ENCODE assay signal across 10 cellular contexts in genomic region chr1:203272633-203273205, GRCh38. TPM values are rescaled to one million over a fixed set of nuclear protein-coding genes. Genes with fewer than 3 reads are reported as not detected.
A peak's percentile ranks its signal among the peaks of the same experiment; 100 is the strongest.
DNase-seq lines count a peak whose midpoint lies in the region; ATAC-seq and TF ChIP-seq lines count a peak whose summit lies in the region.
"Had no signal": no experiment of that assay in that cellular context is flagged by ENCODE, and none has a peak within 500 bp of the region (broad histone marks: within the 10 kb centered on the region; RNA-seq: fewer than 3 reads in every experiment).

No MANE protein-coding gene starts in this region.

- WGBS in smooth muscle cell (ENCODE audit: low lambda C conversion rate): 36% methylated on average over 17 of the region's 17 CpGs

- H4K20me1 ChIP-seq in DND-41 (ENCODE audit: insufficient read depth, low read length) (no peaks in the 10 kb centered on the region), PC-9 (ENCODE audit: insufficient read depth) (no peaks in the 10 kb centered on the region), smooth muscle cell (ENCODE audit: low read depth) (no peaks in the 10 kb centered on the region)

- CTCF ChIA-PET in PC-9 (lab: Charles Lee): interaction anchor here (0.6 to 1.5 kb wide), 7 partner anchors 33 to 276 kb away, joined by 4 to 14 read pairs (median 7); no protein-coding TSS in a partner anchor

- H3K4me3 Mint-ChIP-seq in glutamatergic neuron (ENCODE audit: unreplicated experiment): peak overlapping the region; percentile 49

- POLR2A ChIA-PET in PC-9 (lab: Charles Lee; ENCODE audit: unreplicated experiment): interaction anchor here (0.5 kb wide), 1 partner anchor 54 kb away, joined by 4 read pairs; no protein-coding TSS in a partner anchor

- peak overlapping the region; percentile 88 for H3K27ac Mint-ChIP-seq in glutamatergic neuron (ENCODE audit: unreplicated experiment)

- no peak for TF ChIP-seq CTCF in DND-41 (IDR thresholded peaks at IDR 0.05; ENCODE audit: borderline replicate concordance, extremely low read depth, low read length, poor library complexity, severe bottlenecking)
- no peak for TF ChIP-seq CTCF in PC-9 (conservative IDR thresholded peaks at IDR 0.05)
- TF ChIP-seq CTCF in glutamatergic neuron (IDR thresholded peaks at IDR 0.05; ENCODE audit: partially characterized antibody, unreplicated experiment): no peak
- TF ChIP-seq CTCF in smooth muscle cell (IDR thresholded peaks at IDR 0.05; ENCODE audit: borderline replicate concordance, insufficient read depth, poor library complexity, severe bottlenecking): no peak
- TF ChIP-seq CTCF in GM13976 (IDR thresholded peaks at IDR 0.05; ENCODE audit: borderline replicate concordance, control extremely low read depth, extremely low read depth, insufficient read depth, missing control alignments): no peak

- H3K79me2 ChIP-seq in DND-41 (ENCODE audit: insufficient read depth, low read length) (no peaks in the 10 kb centered on the region), PC-9 (ENCODE audit: low read depth) (no peaks in the 10 kb centered on the region), smooth muscle cell (ENCODE audit: low read depth) (no peaks in the 10 kb centered on the region)

- no TSS peak for BruUV-seq in PC-9 (replicated peaks; lab: Mats Ljungman, UMichigan)

- no peaks in the 10 kb centered on the region for H3K9me2 ChIP-seq in PC-9 (ENCODE audit: insufficient read depth)

- H3K9ac ChIP-seq in DND-41 (ENCODE audit: low read depth, low read length) (no peak overlapping the region), smooth muscle cell (ENCODE audit: low read depth) (no peak overlapping the region)

- peaks cover 2% of the 10 kb centered on the region for H3K27me3 Mint-ChIP-seq in glutamatergic neuron (ENCODE audit: unreplicated experiment)

- no peaks in the 10 kb centered on the region for H3K27me3 ChIP-seq in DND-41 (ENCODE audit: insufficient read depth, low read length, poor library complexity)
- no peaks in the 10 kb centered on the region for H3K27me3 ChIP-seq in PC-9 (ENCODE audit: insufficient read depth, low read depth)
- H3K27me3 ChIP-seq in smooth muscle cell (ENCODE audit: low read depth): no peaks in the 10 kb centered on the region

- H3K36me3 ChIP-seq in DND-41 (ENCODE audit: insufficient read depth, low read length) (no peaks in the 10 kb centered on the region), PC-9 (ENCODE audit: low read depth) (no peaks in the 10 kb centered on the region), smooth muscle cell (ENCODE audit: low read depth) (no peaks in the 10 kb centered on the region)
- H3K36me3 ChIP-seq: prostate gland had no signal

- no peak overlapping the region for H2AFZ ChIP-seq in DND-41 (ENCODE audit: low read depth, low read length)
- H2AFZ ChIP-seq in PC-9: no peak overlapping the region
- H2AFZ ChIP-seq in smooth muscle cell (ENCODE audit: low read depth): no peak overlapping the region

- no peak overlapping the region for H3K4me3 ChIP-seq in DND-41 (ENCODE audit: low read depth in 1 of 2, low read length in 2 of 2)
- H3K4me3 ChIP-seq in PC-9: no peak overlapping the region
- H3K4me3 ChIP-seq in smooth muscle cell: no peak overlapping the region

- peaks cover 26% of the 10 kb centered on the region for H3K4me1 Mint-ChIP-seq in glutamatergic neuron (ENCODE audit: low read depth, unreplicated experiment)

- H3K4me1 ChIP-seq in DND-41 (ENCODE audit: insufficient read depth, low read length) (peaks cover 48% of the 10 kb centered on the region), PC-9 (replicated peaks; ENCODE audit: insufficient read depth) (no peaks in the 10 kb centered on the region), smooth muscle cell (ENCODE audit: low read depth) (peaks cover 12% of the 10 kb centered on the region)

- H3K36me3 Mint-ChIP-seq in glutamatergic neuron (ENCODE audit: unreplicated experiment): no peaks in the 10 kb centered on the region

- DNase-seq in DND-41 (no peak), PC-9 (no peak), glutamatergic neuron (no peak), smooth muscle cell (lab: John Stamatoyannopoulos, UW; ENCODE audit: unreplicated experiment) (no peak), T-helper 1 cell (no peak), GM13976 (ENCODE audit: low spot score) (no peak), DMS53 (lab: John Stamatoyannopoulos, UW) (no peak), ACHN (no peak)

- H3K9me3 ChIP-seq in DND-41 (ENCODE audit: insufficient read depth, low read length, severe bottlenecking) (no peaks in the 10 kb centered on the region), PC-9 (ENCODE audit: insufficient read depth, low read depth) (no peaks in the 10 kb centered on the region), smooth muscle cell (replicated peaks; ENCODE audit: low read depth) (no peaks in the 10 kb centered on the region)
- H3K9me3 ChIP-seq: prostate gland had no signal

- H3K27ac ChIP-seq in DND-41 (ENCODE audit: low read length) (no peak overlapping the region), PC-9 (no peak overlapping the region), smooth muscle cell (ENCODE audit: low read depth) (no peak overlapping the region)

- in situ Hi-C loops in GM13976 (cut with MboI; ENCODE audit: low sequenced_read_pairs, unreplicated experiment) (loop anchor here (5.0 to 10.0 kb wide), 2 partner anchors 65 to 212 kb away; no protein-coding TSS in a partner anchor), ACHN (cut with HindIII; ENCODE audit: low pct_ligation_motif_present, low pct_unique_long_range_greater_than_20kb, low sequenced_read_pairs) (no loop called here)

- H3K9me3 Mint-ChIP-seq in glutamatergic neuron (ENCODE audit: unreplicated experiment): peaks cover 2% of the 10 kb centered on the region

- H3F3A ChIP-seq in PC-9 (ENCODE audit: insufficient read depth, low read depth): 0 out of 2 replicates have a peak, but pooled peaks cover 3% of the 10 kb centered on the region
- no peaks in the 10 kb centered on the region for H3F3A ChIP-seq in smooth muscle cell (ENCODE audit: low read depth)

- H3K4me2 ChIP-seq in DND-41 (ENCODE audit: insufficient read depth, low read length) (peak overlapping the region; percentile 35; the same call in 1 of the 2 replicates), PC-9 (peak overlapping the region; percentile 42), smooth muscle cell (peak overlapping the region; percentile 71)

- intact Hi-C loops in PC-9 (cut with micrococcal nuclease; ENCODE audit: unreplicated experiment): loop anchor here (1.0 to 5.0 kb wide), 4 partner anchors 66 to 430 kb away; no protein-coding TSS in a partner anchor

- ATAC-seq in DND-41 (ENCODE audit: insufficient read depth, low read depth): no peak

RNA-seq across cellular contexts. Expression of gene BTG2, which starts 32.6 kb away (rescaled TPM):
- 11.1 and 13.8 TPM in 2 replicates for total RNA-seq in PC-9 (2021)
- total RNA-seq in glutamatergic neuron (ENCODE audit: unreplicated experiment): 88.6 TPM
- 80.0 and 96.1 TPM in 2 replicates for total RNA-seq in smooth muscle cell
- 93.8 and 101 TPM in 2 replicates for polyA plus RNA-seq in smooth muscle cell

RNA-seq across cellular contexts. Expression of gene CHIT1, which starts 43.2 kb away (rescaled TPM):
- total RNA-seq in PC-9 (2021): not detected in 2 replicates
- total RNA-seq in glutamatergic neuron (ENCODE audit: unreplicated experiment): 0.10 TPM
- 0.04 TPM in 1 of 2 replicates, not detected in the other for total RNA-seq in smooth muscle cell
- polyA plus RNA-seq in smooth muscle cell: not detected in 2 replicates
- total RNA-seq: glomerular endothelial cell had no signal
